In the genomic region with DNA sequence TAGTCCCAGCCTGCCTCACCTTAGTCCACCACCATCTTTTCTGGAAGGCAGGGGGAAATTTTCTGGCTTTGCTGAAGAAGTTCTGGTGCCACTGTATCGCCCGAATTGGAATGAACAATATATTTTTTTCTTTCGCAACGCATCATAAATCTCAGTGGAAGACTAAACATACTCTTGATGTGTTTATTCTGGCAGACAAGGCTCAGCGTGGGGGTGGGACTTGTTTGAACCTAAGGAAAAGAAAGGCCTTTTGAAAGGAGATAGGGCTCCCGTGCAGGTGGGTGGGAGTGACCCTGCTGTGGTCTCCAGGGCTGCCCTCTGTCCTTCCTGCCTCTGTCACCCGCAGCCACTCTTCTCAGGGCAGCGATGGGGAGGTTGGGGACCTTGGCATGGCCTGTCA, we compare ENCODE assay signal across 11 cellular contexts. TPM values are rescaled to one million over a fixed set of nuclear protein-coding genes. Genes with fewer than 3 reads are reported as not detected.
DNase-seq lines count a peak whose midpoint lies in the region; ATAC-seq, FAIRE-seq and TF ChIP-seq lines count a peak whose summit lies in the region.
"Had no signal": no experiment of that assay in that cellular context is flagged by ENCODE, and none has a peak within 500 bp of the region (broad histone marks: within the 10 kb centered on the region; RNA-seq: fewer than 3 reads in every experiment).

No MANE protein-coding gene starts in this region.

- H3K9me2 ChIP-seq in Karpas-422 (replicated peaks; ENCODE audit: insufficient read depth, low read length): no peaks in the 10 kb centered on the region

- FAIRE-seq in H54 (lab: Jason Lieb, UNC): no peak
- FAIRE-seq: HTR-8/SVneo, pancreas had no signal

- H4K20me1 ChIP-seq in Karpas-422 (ENCODE audit: insufficient read depth, low read depth, low read length): no peaks in the 10 kb centered on the region

- H3K9me3 Mint-ChIP-seq in CD8-positive, alpha-beta memory T cell: no peaks in the 10 kb centered on the region
- H3K9me3 Mint-ChIP-seq in activated naive CD8-positive, alpha-beta T cell treated with anti-CD3 and anti-CD28 coated beads, Interleukin-2, amount 10 ng/mL, durations not matched to agents 7 days and 5 days: no peaks in the 10 kb centered on the region
- no peaks in the 10 kb centered on the region for H3K9me3 Mint-ChIP-seq in naive thymus-derived CD8-positive, alpha-beta T cell

- DNase-seq in CD8-positive, alpha-beta memory T cell: no peak
- DNase-seq in Karpas-422 (no peak), H54 (ENCODE audit: insufficient read length, low spot score) (no peak), NCI-H774 (lab: John Stamatoyannopoulos, UW) (no peak)
- DNase-seq in activated naive CD8-positive, alpha-beta T cell treated with anti-CD3 and anti-CD28 coated beads, Interleukin-2, amount 10 ng/mL, durations not matched to agents 7 days and 5 days: no peak
- DNase-seq in naive thymus-derived CD8-positive, alpha-beta T cell: no peak
- DNase-seq in stimulated activated naive CD4-positive, alpha-beta T cell (lab: John Stamatoyannopoulos, UW): no peak
- DNase-seq: pancreas, SW 1271 had no signal

- POLR2A ChIA-PET in CD8-positive, alpha-beta memory T cell (lab: Charles Lee): no interaction called here
- POLR2A ChIA-PET in activated naive CD8-positive, alpha-beta T cell treated with anti-CD3 and anti-CD28 coated beads, Interleukin-2, amount 10 ng/mL, durations not matched to agents 7 days and 5 days (lab: Charles Lee): interaction anchor here (1.2 kb wide), 1 partner anchor 43 kb away, joined by 6 read pairs; a partner anchor contains a TSS
- POLR2A ChIA-PET in naive thymus-derived CD8-positive, alpha-beta T cell (lab: Charles Lee): interaction anchor here (1.4 kb wide), 1 partner anchor 12 kb away, joined by 5 read pairs; no protein-coding TSS in a partner anchor

- no peaks in the 10 kb centered on the region for H3K27me3 Mint-ChIP-seq in CD8-positive, alpha-beta memory T cell
- no peaks in the 10 kb centered on the region for H3K27me3 Mint-ChIP-seq in activated naive CD8-positive, alpha-beta T cell treated with anti-CD3 and anti-CD28 coated beads, Interleukin-2, amount 10 ng/mL, durations not matched to agents 7 days and 5 days
- H3K27me3 Mint-ChIP-seq in naive thymus-derived CD8-positive, alpha-beta T cell: no peaks in the 10 kb centered on the region

- no peak overlapping the region for H3K27ac ChIP-seq in CD8-positive, alpha-beta memory T cell (ENCODE audit: low read depth, low read length)
- H3K27ac ChIP-seq in Karpas-422 (ENCODE audit: low read length): peak overlapping the region; percentile 99
- H3K27ac ChIP-seq: pancreas had no signal

- H3K4me2 ChIP-seq in Karpas-422 (ENCODE audit: low read depth, low read length, poor library complexity, severe bottlenecking): peak overlapping the region; percentile 65

- peak overlapping the region in 1 of 7 donors; percentile 67 for H3K4me3 Mint-ChIP-seq in CD8-positive, alpha-beta memory T cell
- H3K4me3 Mint-ChIP-seq in activated naive CD8-positive, alpha-beta T cell treated with anti-CD3 and anti-CD28 coated beads, Interleukin-2, amount 10 ng/mL, durations not matched to agents 7 days and 5 days: no peak overlapping the region
- peak overlapping the region in 1 of 10 donors; percentile 10 for H3K4me3 Mint-ChIP-seq in naive thymus-derived CD8-positive, alpha-beta T cell

- H3K9ac ChIP-seq in Karpas-422 (ENCODE audit: low read length): peak overlapping the region; percentile 72

- H3K9me3 ChIP-seq in CD8-positive, alpha-beta memory T cell (ENCODE audit: low read length): no peaks in the 10 kb centered on the region
- no peaks in the 10 kb centered on the region for H3K9me3 ChIP-seq in Karpas-422 (ENCODE audit: low read length)
- H3K9me3 ChIP-seq: pancreas had no signal

- peaks cover 45 to 58% (median 52%) of the 10 kb centered on the region in 3 donors for H3K4me1 Mint-ChIP-seq in CD8-positive, alpha-beta memory T cell
- peaks cover 39% of the 10 kb centered on the region for H3K4me1 Mint-ChIP-seq in activated naive CD8-positive, alpha-beta T cell treated with anti-CD3 and anti-CD28 coated beads, Interleukin-2, amount 10 ng/mL, durations not matched to agents 7 days and 5 days
- peaks cover 28 to 72% (median 51%) of the 10 kb centered on the region in 4 donors for H3K4me1 Mint-ChIP-seq in naive thymus-derived CD8-positive, alpha-beta T cell

- H3K27me3 ChIP-seq in CD8-positive, alpha-beta memory T cell (ENCODE audit: insufficient read depth, low read length, poor library complexity, severe bottlenecking): no peaks in the 10 kb centered on the region
- no peaks in the 10 kb centered on the region for H3K27me3 ChIP-seq in Karpas-422 (ENCODE audit: low read length)
- H3K27me3 ChIP-seq: pancreas had no signal

- no peaks in the 10 kb centered on the region for H3K79me2 ChIP-seq in Karpas-422 (ENCODE audit: low read length)

- H3K4me3 ChIP-seq in CD8-positive, alpha-beta memory T cell (ENCODE audit: low read length): no peak overlapping the region
- peak overlapping the region; percentile 58; the same call in 1 of the 2 replicates for H3K4me3 ChIP-seq in Karpas-422 (ENCODE audit: low read length)
- H3K4me3 ChIP-seq: pancreas had no signal

- H3K36me3 Mint-ChIP-seq in CD8-positive, alpha-beta memory T cell: peaks cover 0 to 45% (median 12%) of the 10 kb centered on the region in 3 donors
- H3K36me3 Mint-ChIP-seq in activated naive CD8-positive, alpha-beta T cell treated with anti-CD3 and anti-CD28 coated beads, Interleukin-2, amount 10 ng/mL, durations not matched to agents 7 days and 5 days: peaks cover 16% of the 10 kb centered on the region
- H3K36me3 Mint-ChIP-seq in naive thymus-derived CD8-positive, alpha-beta T cell: peaks cover 0 to 18% (median 8%) of the 10 kb centered on the region in 3 donors

- H3K27ac Mint-ChIP-seq in CD8-positive, alpha-beta memory T cell: peak overlapping the region; percentile 45 to 99 (median 90)
- peak overlapping the region; percentile 91 for H3K27ac Mint-ChIP-seq in activated naive CD8-positive, alpha-beta T cell treated with anti-CD3 and anti-CD28 coated beads, Interleukin-2, amount 10 ng/mL, durations not matched to agents 7 days and 5 days
- peak overlapping the region; percentile 67 to 95 (median 85) for H3K27ac Mint-ChIP-seq in naive thymus-derived CD8-positive, alpha-beta T cell

- peaks cover 49% of the 10 kb centered on the region for H3K4me1 ChIP-seq in CD8-positive, alpha-beta memory T cell (ENCODE audit: insufficient read depth, low read length)
- H3K4me1 ChIP-seq in Karpas-422 (ENCODE audit: low read length): peaks cover 98% of the 10 kb centered on the region
- H3K4me1 ChIP-seq: pancreas had no signal

- no peak for ATAC-seq in activated naive CD8-positive, alpha-beta T cell treated with anti-CD3 and anti-CD28 coated beads, Interleukin-2, amount 10 ng/mL, durations not matched to agents 7 days and 5 days (ENCODE audit: low read depth)
- no peak for ATAC-seq in naive thymus-derived CD8-positive, alpha-beta T cell
- ATAC-seq in GM19455 (IDR thresholded peaks at IDR 0.05; ENCODE audit: unreplicated experiment): no peak
- ATAC-seq: pancreas had no signal

- H3K36me3 ChIP-seq in CD8-positive, alpha-beta memory T cell (ENCODE audit: insufficient read depth, low read length): no peaks in the 10 kb centered on the region
- H3K36me3 ChIP-seq in Karpas-422 (ENCODE audit: insufficient read depth, low read length): no peaks in the 10 kb centered on the region

- CTCF ChIA-PET in CD8-positive, alpha-beta memory T cell (lab: Charles Lee): interaction anchor here (1.0 to 1.3 kb wide), 3 partner anchors 9 to 15 kb away, joined by 3 read pairs; no protein-coding TSS in a partner anchor

- no peak overlapping the region for H2AFZ ChIP-seq in Karpas-422 (ENCODE audit: low read length)

- no peak for TF ChIP-seq POLR2A in H54 (IDR thresholded peaks at IDR 0.05; ENCODE audit: low read depth, low read length)

RNA-seq across cellular contexts. Expression of a gene that starts 42.5 kb away (rescaled TPM):
- 100 to 1,000 TPM; 356 to 388 TPM for total RNA-seq in CD8-positive, alpha-beta memory T cell
- 131 TPM for polyA plus RNA-seq in CD8-positive, alpha-beta memory T cell
- 22.2 and 39.5 TPM in 2 replicates for total RNA-seq in Karpas-422 (2014; rRNA removed; shearing (Covaris generic); ENCODE audit: low replicate concordance)
- 10 to 100 TPM; 71.9 to 80.2 TPM for total RNA-seq in activated naive CD8-positive, alpha-beta T cell treated with anti-CD3 and anti-CD28 coated beads, Interleukin-2, amount 10 ng/mL, durations not matched to agents 7 days and 5 days
- 10 to 100 TPM; 24.1 to 28.7 TPM for total RNA-seq in naive thymus-derived CD8-positive, alpha-beta T cell
- 10 to 100 TPM; 21.1 to 29.9 (median 21.1) TPM for polyA plus RNA-seq in naive thymus-derived CD8-positive, alpha-beta T cell
